ENCODE assay signal across 9 cellular contexts in genomic region chr6:151071295-151071694, GRCh38.
A peak's percentile ranks its signal among the peaks of the same experiment; 100 is the strongest.
DNase-seq lines count a peak whose midpoint lies in the region; ATAC-seq and TF ChIP-seq lines count a peak whose summit lies in the region.
"Had no signal": no experiment of that assay in that cellular context is flagged by ENCODE, and none has a peak within 500 bp of the region (broad histone marks: within the 10 kb centered on the region; RNA-seq: fewer than 3 reads in every experiment).

No MANE protein-coding gene starts in this region.

- H3K36me3 ChIP-seq in suprapubic skin = no peaks in the 10 kb centered on the region
- peaks cover 17% of the 10 kb centered on the region; the same call in 1 of the 2 replicates for H3K36me3 ChIP-seq in Karpas-422 (ENCODE audit: insufficient read depth, low read length)

- H3K27me3 ChIP-seq in suprapubic skin (no peaks in the 10 kb centered on the region), Karpas-422 (ENCODE audit: low read length) (no peaks in the 10 kb centered on the region)

- no peak for TF ChIP-seq EP300 in suprapubic skin (IDR thresholded peaks at IDR 0.05)

- H3K9ac ChIP-seq in Karpas-422 (ENCODE audit: low read length) = no peak overlapping the region

- no peaks in the 10 kb centered on the region for H3K79me2 ChIP-seq in Karpas-422 (ENCODE audit: low read length)

- peaks cover 6% of the 10 kb centered on the region for H3K4me1 ChIP-seq in suprapubic skin
- peaks cover 22% of the 10 kb centered on the region for H3K4me1 ChIP-seq in Karpas-422 (ENCODE audit: low read length)

- H3K4me3 ChIP-seq in choroid plexus epithelial cell (ENCODE audit: low read depth, low read length) (peak overlapping the region; percentile 4), suprapubic skin (no peak overlapping the region), Karpas-422 (ENCODE audit: low read length) (no peak overlapping the region)

- peak; percentile 31 for DNase-seq in HT1080 (ENCODE audit: low read depth)
- peak; percentile 97 for DNase-seq in choroid plexus epithelial cell (ENCODE audit: low read depth)
- peak; percentile 60 for DNase-seq in left lobe of liver (ENCODE audit: low spot score)
- no peak for DNase-seq in suprapubic skin (ENCODE audit: low spot score in 2 of 2)
- DNase-seq in HT-29 (ENCODE audit: low spot score) = no peak
- DNase-seq in Karpas-422 = no peak
- DNase-seq: GDM1 had no signal

- TF ChIP-seq CTCF in choroid plexus epithelial cell (conservative IDR thresholded peaks at IDR 0.05; ENCODE audit: low read depth, low read length) (no peak), suprapubic skin (IDR thresholded peaks at IDR 0.05) (no peak)

- no peaks in the 10 kb centered on the region for H4K20me1 ChIP-seq in Karpas-422 (ENCODE audit: insufficient read depth, low read depth, low read length)

- H3K9me3 ChIP-seq in suprapubic skin (no peaks in the 10 kb centered on the region), Karpas-422 (ENCODE audit: low read length) (no peaks in the 10 kb centered on the region)

- ATAC-seq in left lobe of liver (peak; percentile 59), HG02970 (IDR thresholded peaks at IDR 0.05; ENCODE audit: low FRiP score, unreplicated experiment) (no peak), GM21528 (IDR thresholded peaks at IDR 0.05; ENCODE audit: low FRiP score, unreplicated experiment) (no peak)

- no peak for TF ChIP-seq POLR2A in suprapubic skin (IDR thresholded peaks at IDR 0.05)

- WGBS in suprapubic skin = 49% methylated on average over 8 of the region's 8 CpGs

- H3K27ac ChIP-seq in suprapubic skin (peak overlapping the region; percentile 46), Karpas-422 (ENCODE audit: low read length) (no peak overlapping the region)

- H2AFZ ChIP-seq in Karpas-422 (ENCODE audit: low read length) = no peak overlapping the region

- H3K9me2 ChIP-seq in Karpas-422 (replicated peaks; ENCODE audit: insufficient read depth, low read length) = no peaks in the 10 kb centered on the region

- no peak overlapping the region for H3K4me2 ChIP-seq in Karpas-422 (ENCODE audit: low read depth, low read length, poor library complexity, severe bottlenecking)

Comparison
In these comparisons a context has a peak if more than half of its experiments do, and no peak if none do; other contexts are left out.
1. DNase-seq: peak in HT1080 (single experiment), choroid plexus epithelial cell (single experiment) and left lobe of liver (single experiment); none in suprapubic skin (0 of 2), HT-29 (single experiment) and Karpas-422 (single experiment).